Comparison of ENCODE assay signal across 12 cellular contexts in genomic region chr3:58085616-58086015, GRCh38.
A peak's percentile ranks its signal among the peaks of the same experiment; 100 is the strongest.
DNase-seq lines count a peak whose midpoint lies in the region; ATAC-seq and TF ChIP-seq lines count a peak whose summit lies in the region.
"Had no signal": no experiment of that assay in that cellular context is flagged by ENCODE, and none has a peak within 500 bp of the region (broad histone marks: within the 10 kb centered on the region; RNA-seq: fewer than 3 reads in every experiment).

No MANE protein-coding gene starts in this region.

- DNase-seq in CD4-positive, alpha-beta T cell = no peak
- DNase-seq in endodermal cell = no peak
- no peak for DNase-seq in ureter (ENCODE audit: low spot score)
- no peak for DNase-seq in iPS-NIHi7 (ENCODE audit: extremely low spot score)
- no peak for DNase-seq in superior temporal gyrus (ENCODE audit: extremely low spot score)
- no peak for DNase-seq in nucleus accumbens (lab: John Stamatoyannopoulos, UW)
- DNase-seq: kidney glomerular epithelial cell, NCI-H446 treated with DMSO at 0.1 percent for 48 hours had no signal

- no peak overlapping the region for H3K4me3 ChIP-seq in endodermal cell (ENCODE audit: low read length)
- H3K4me3 ChIP-seq: SK-N-MC had no signal

- no peak for TF ChIP-seq CTCF in CD4-positive, alpha-beta T cell (IDR thresholded peaks at IDR 0.05)
- no peak for TF ChIP-seq CTCF in endodermal cell (conservative IDR thresholded peaks at IDR 0.05)

- H3K27me3 Mint-ChIP-seq in CD4-positive, alpha-beta T cell = no peaks in the 10 kb centered on the region
- no peaks in the 10 kb centered on the region for H3K27me3 Mint-ChIP-seq in endodermal cell (ENCODE audit: insufficient read depth)

- no peaks in the 10 kb centered on the region for H3K9me3 Mint-ChIP-seq in CD4-positive, alpha-beta T cell
- H3K9me3 Mint-ChIP-seq in endodermal cell = no peaks in the 10 kb centered on the region

- no peaks in the 10 kb centered on the region for H3K27me3 ChIP-seq in CD4-positive, alpha-beta T cell (ENCODE audit: control insufficient read depth, insufficient read depth, low read length)
- no peaks in the 10 kb centered on the region for H3K27me3 ChIP-seq in endodermal cell (ENCODE audit: control insufficient read depth, insufficient read depth, low read length, poor library complexity, severe bottlenecking)

- peaks cover 54% of the 10 kb centered on the region for H3K4me1 Mint-ChIP-seq in CD4-positive, alpha-beta T cell (ENCODE audit: low read depth)
- no peaks in the 10 kb centered on the region for H3K4me1 Mint-ChIP-seq in endodermal cell

- no peak for ATAC-seq in CD4-positive, alpha-beta T cell (ENCODE audit: poor library complexity)
- peak; percentile 58 for ATAC-seq in GM19463 (IDR thresholded peaks at IDR 0.05; ENCODE audit: unreplicated experiment)
- ATAC-seq in HG03196 (IDR thresholded peaks at IDR 0.05; ENCODE audit: unreplicated experiment) = peak; percentile 23

- H3K4me1 ChIP-seq in endodermal cell (ENCODE audit: control insufficient read depth, insufficient read depth, low read length) = no peaks in the 10 kb centered on the region

- no peak overlapping the region for H3K27ac ChIP-seq in CD4-positive, alpha-beta T cell (ENCODE audit: low read depth, low read length)
- no peak overlapping the region for H3K27ac ChIP-seq in endodermal cell (ENCODE audit: low read depth, low read length)
- H3K27ac ChIP-seq: C4-2B, SK-N-MC had no signal

- 95 to 98% methylated on average over 6 of the region's 6 CpGs for WGBS in endodermal cell (ENCODE audit: insufficient coverage in 1 of 2, insufficient read length in 1 of 2), 2 experiments

- POLR2A ChIA-PET in CD4-positive, alpha-beta T cell (lab: Charles Lee) = interaction anchor here (1.4 kb wide), 1 partner anchor 52 kb away, joined by 3 read pairs; no protein-coding TSS in a partner anchor

- intact Hi-C loops in CD4-positive, alpha-beta T cell (cut with DNase I, micrococcal nuclease) = no loop called here

- H3K9me3 ChIP-seq in CD4-positive, alpha-beta T cell (ENCODE audit: control insufficient read depth, low read length) = no peaks in the 10 kb centered on the region
- H3K9me3 ChIP-seq in endodermal cell (ENCODE audit: control insufficient read depth, low read length) = no peaks in the 10 kb centered on the region

- CTCF ChIA-PET in CD4-positive, alpha-beta T cell (lab: Charles Lee) = no interaction called here

- peaks cover 96% of the 10 kb centered on the region for H3K36me3 ChIP-seq in endodermal cell (ENCODE audit: control insufficient read depth, insufficient read depth, low read length)

- peaks cover 28% of the 10 kb centered on the region for H3K36me3 Mint-ChIP-seq in CD4-positive, alpha-beta T cell (ENCODE audit: low read depth)
- H3K36me3 Mint-ChIP-seq in endodermal cell (ENCODE audit: low read depth) = peaks cover 44% of the 10 kb centered on the region

- peak overlapping the region; percentile 85 for H3K27ac Mint-ChIP-seq in CD4-positive, alpha-beta T cell
- H3K27ac Mint-ChIP-seq in endodermal cell = peak overlapping the region; percentile 45

- no peak overlapping the region for H3K9ac ChIP-seq in endodermal cell (ENCODE audit: extremely low read depth, low read length, poor library complexity, severe bottlenecking)

- H3K4me3 Mint-ChIP-seq in CD4-positive, alpha-beta T cell = peak overlapping the region; percentile 2
- no peak overlapping the region for H3K4me3 Mint-ChIP-seq in endodermal cell
